ENCODE assay signal across 21 cellular contexts in genomic region chr3:114035896-114036295, GRCh38.
"Had no signal": no experiment of that assay in that cellular context is flagged by ENCODE, and none has a peak within 500 bp of the region (broad histone marks: within the 10 kb centered on the region; RNA-seq: fewer than 3 reads in every experiment).

No MANE protein-coding gene starts in this region.

- H3K27ac ChIP-seq: colonic mucosa, epithelial cell of prostate, foreskin keratinocyte, gastroesophageal sphincter, heart left ventricle, hepatocyte, neutrophil, parathyroid adenoma, right lobe of liver, testis, tibial artery had no signal

- H3K4me1 ChIP-seq: colonic mucosa, foreskin keratinocyte, gastroesophageal sphincter, heart left ventricle, parathyroid adenoma, right lobe of liver, testis, tibial artery had no signal

- DNase-seq: colonic mucosa; effector CD8-positive, alpha-beta T cell; endodermal cell; heart left ventricle; kidney; mucosa of descending colon; naive B cell; right lobe of liver; small intestine; stimulated activated CD4-positive, alpha-beta T cell treated with anti-CD3 and anti-CD28 coated beads, Interleukin-15, amount 100 ng/mL, for 24 hours; stimulated activated CD4-positive, alpha-beta T cell treated with anti-CD3 and anti-CD28 coated beads, Interleukin-2, amount 100 ng/mL, for 48 hours; stimulated activated naive B cell treated with anti-CD40 and anti-IgM and Interleukin-4, amounts not matched to agents 10 μg/mL and 1 μg/mL and 100 μg/mL, for 72 hours; testis; tibial artery had no signal

- H3K4me3 ChIP-seq: colonic mucosa, gastroesophageal sphincter, heart left ventricle, hepatocyte, lung, mucosa of descending colon, right lobe of liver, testis, tibial artery had no signal

- FAIRE-seq: small intestine had no signal

- H3K36me3 ChIP-seq: colonic mucosa, neutrophil, right lobe of liver had no signal

- H3K27me3 ChIP-seq: colonic mucosa, foreskin keratinocyte, gastroesophageal sphincter, heart left ventricle, hepatocyte, neutrophil, right lobe of liver, testis, tibial artery had no signal

- H3K9me3 ChIP-seq: colonic mucosa, gastroesophageal sphincter, heart left ventricle, mucosa of descending colon, neutrophil, right lobe of liver, testis, tibial artery had no signal

- H3K9ac ChIP-seq: parathyroid adenoma had no signal
